Comparison of ENCODE assay signal across 8 cellular contexts in the genomic region with DNA sequence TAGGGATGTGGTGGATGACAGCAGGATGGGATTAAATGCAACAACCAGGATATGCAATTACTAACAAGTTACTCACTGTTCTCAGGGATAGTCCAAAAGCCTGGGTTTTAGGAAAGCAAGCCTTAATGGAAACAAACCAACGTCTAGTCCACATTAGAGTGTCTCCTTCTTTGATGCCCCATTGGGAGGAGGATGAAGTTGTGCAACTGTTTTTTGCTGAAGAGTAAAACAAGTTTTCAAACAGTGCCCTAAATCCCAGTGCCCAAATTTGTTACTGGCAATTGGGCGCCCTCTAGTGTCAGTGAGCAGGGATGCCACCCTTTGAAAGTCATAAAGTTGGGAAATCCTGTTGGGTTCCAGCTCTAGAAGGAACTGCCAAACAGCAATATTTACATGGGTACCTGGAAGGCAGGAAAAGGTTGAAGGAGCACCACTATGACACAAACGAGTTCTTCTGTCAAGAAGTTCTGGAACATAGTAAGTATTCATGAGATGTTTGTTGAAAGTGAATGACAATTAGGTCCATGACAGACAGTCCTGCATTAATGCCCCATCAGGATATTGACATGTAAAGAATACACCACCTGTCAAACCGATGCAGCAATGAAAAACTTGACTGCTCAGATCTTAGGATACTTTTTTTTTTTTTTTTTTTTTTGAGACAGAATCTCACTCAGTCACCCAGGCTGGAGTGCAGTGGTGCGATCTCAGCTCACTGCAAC. TPM values are rescaled to one million over a fixed set of nuclear protein-coding genes. Genes with fewer than 3 reads are reported as not detected.
DNase-seq lines count a peak whose midpoint lies in the region; ATAC-seq and TF ChIP-seq lines count a peak whose summit lies in the region.

No MANE protein-coding gene starts in this region.

- TF ChIP-seq CTCF in RWPE2 (IDR thresholded peaks at IDR 0.05; ENCODE audit: poor library complexity, severe bottlenecking) (peak; percentile 98), foreskin keratinocyte (conservative IDR thresholded peaks at IDR 0.05) (peak; percentile 94), osteocyte (IDR thresholded peaks at IDR 0.05) (peak; percentile 95)

- H3K9me3 ChIP-seq in RWPE2 (ENCODE audit: severe bottlenecking), result no peaks in the 10 kb centered on the region

- no peaks in the 10 kb centered on the region for H3K36me3 ChIP-seq in RWPE2 (ENCODE audit: low read depth)

- no peaks in the 10 kb centered on the region for H3K9me3 Mint-ChIP-seq in osteocyte (ENCODE audit: unreplicated experiment)

- peaks cover 40% of the 10 kb centered on the region for H3K4me1 Mint-ChIP-seq in osteocyte (ENCODE audit: unreplicated experiment)

- H3K4me3 Mint-ChIP-seq in osteocyte (ENCODE audit: unreplicated experiment), result no peak overlapping the region

- H3K27ac ChIP-seq in RWPE2 (ENCODE audit: poor library complexity, severe bottlenecking) (no peak overlapping the region), foreskin keratinocyte (no peak overlapping the region)

- ATAC-seq in RWPE2 (ENCODE audit: low read depth) (peak; percentile 67), foreskin keratinocyte (peak; percentile 55), GM21367 (IDR thresholded peaks at IDR 0.05; ENCODE audit: unreplicated experiment) (no peak), GM18520 (IDR thresholded peaks at IDR 0.05; ENCODE audit: unreplicated experiment) (no peak)

- H3K4me1 ChIP-seq in RWPE2 (ENCODE audit: insufficient read depth, poor library complexity, severe bottlenecking) (peaks cover 6% of the 10 kb centered on the region), foreskin keratinocyte (no peaks in the 10 kb centered on the region)

- no peaks in the 10 kb centered on the region for H3K27me3 Mint-ChIP-seq in osteocyte (ENCODE audit: unreplicated experiment)

- no peaks in the 10 kb centered on the region for H3K36me3 Mint-ChIP-seq in osteocyte (ENCODE audit: unreplicated experiment)

- no peak overlapping the region for H3K4me3 ChIP-seq in Jurkat, Clone E6-1 (ENCODE audit: low read length)
- no peak overlapping the region for H3K4me3 ChIP-seq in RWPE2 (ENCODE audit: severe bottlenecking)

- DNase-seq in DMS153 (lab: John Stamatoyannopoulos, UW) (peak; percentile 16), RWPE2 (ENCODE audit: low spot score) (no peak), foreskin keratinocyte (peak in 1 of 2 donors; percentile 60), osteocyte (ENCODE audit: extremely low spot score, unreplicated experiment) (no peak)
- peak; percentile 75 for DNase-seq in Jurkat, Clone E6-1 (ENCODE audit: low read depth, low spot score)
- DNase-seq in activated effector memory CD4-positive, alpha-beta T cell treated with Interleukin-2 at 50 U/mL for 16 hours, result peak; percentile 29

- no peaks in the 10 kb centered on the region for H3K27me3 ChIP-seq in RWPE2 (ENCODE audit: insufficient read depth, poor library complexity, severe bottlenecking)
- H3K27me3 ChIP-seq in foreskin keratinocyte, result no peaks in the 10 kb centered on the region

- no peak overlapping the region for H3K27ac Mint-ChIP-seq in osteocyte (ENCODE audit: unreplicated experiment)

RNA-seq across cellular contexts. Expression of a gene that starts 11.1 kb away (rescaled TPM):
- 6.5 TPM for polyA plus RNA-seq in Jurkat, Clone E6-1 (2012; ENCODE audit: insufficient read depth, insufficient read length)
- 0.18 and 0.95 TPM in 2 replicates for total RNA-seq in foreskin keratinocyte
- polyA plus RNA-seq in foreskin keratinocyte, result 0.10 and 0.26 TPM in 2 replicates
- total RNA-seq in osteocyte, result 5.3 and 5.8 TPM in 2 replicates

RNA-seq across cellular contexts. Expression of a gene that starts 21.3 kb away (rescaled TPM):
- polyA plus RNA-seq in Jurkat, Clone E6-1 (2012; ENCODE audit: insufficient read depth, insufficient read length), result 28.7 TPM
- total RNA-seq in foreskin keratinocyte (17.1 and 32.4 TPM in 2 replicates), osteocyte (14.3 and 17.5 TPM in 2 replicates)
- polyA plus RNA-seq in foreskin keratinocyte, result 8.6 and 16.5 TPM in 2 replicates

Comparison
In these comparisons a context has a peak if more than half of its experiments do, and no peak if none do; other contexts are left out.
1. DNase-seq: peak in DMS153 (single experiment), Jurkat, Clone E6-1 (single experiment) and activated effector memory CD4-positive, alpha-beta T cell treated with Interleukin-2 at 50 U/mL for 16 hours (single experiment); none in RWPE2 (single experiment) and osteocyte (single experiment).
2. ATAC-seq: peak in RWPE2 (single experiment) and foreskin keratinocyte (single experiment); none in GM21367 (single experiment) and GM18520 (single experiment).
3. Peak in every context shown above with its lines, with median percentiles within 50 percentile points of each other: CTCF ChIP-seq.